ENCODE assay signal across 8 cellular contexts in genomic region chr1:32241011-32241763, GRCh38. TPM values are rescaled to one million over a fixed set of nuclear protein-coding genes. Genes with fewer than 3 reads are reported as not detected.
A peak's percentile ranks its signal among the peaks of the same experiment; 100 is the strongest.
DNase-seq lines count a peak whose midpoint lies in the region; ATAC-seq and TF ChIP-seq lines count a peak whose summit lies in the region.

No MANE protein-coding gene starts in this region.

- peak; percentile 34 for DNase-seq in activated T-cell treated with anti-CD3 and anti-CD28 coated beads for 1 hour (ENCODE audit: low read depth)
- DNase-seq in activated T-cell treated with anti-CD3 and anti-CD28 coated beads for 4 hours, result no peak
- peak; percentile 67 for DNase-seq in WTC11 (ENCODE audit: low spot score)
- DNase-seq in epithelial cell of proximal tubule (ENCODE audit: low read depth), result no peak
- peak; percentile 43 for DNase-seq in midbrain (lab: John Stamatoyannopoulos, UW)

- H4K20me1 ChIP-seq in KMS-11 (ENCODE audit: insufficient read depth), result no peaks in the 10 kb centered on the region

- H3K79me2 ChIP-seq in KMS-11 (ENCODE audit: insufficient read depth, low read depth), result no peaks in the 10 kb centered on the region

- peaks cover under 1% of the 10 kb centered on the region; the same call in 1 of the 2 replicates for H3K36me3 Mint-ChIP-seq in WTC11

- peak overlapping the region; percentile 78 for H3K27ac Mint-ChIP-seq in WTC11

- no peaks in the 10 kb centered on the region for H3K4me1 ChIP-seq in KMS-11 (ENCODE audit: low read depth, poor library complexity, severe bottlenecking)

- H3K36me3 ChIP-seq in KMS-11 (ENCODE audit: insufficient read depth), result no peaks in the 10 kb centered on the region

- no peak overlapping the region for H3K4me3 ChIP-seq in KMS-11 (IDR thresholded peaks at IDR 0.05; ENCODE audit: insufficient read depth, low read depth, low read length)
- peak overlapping the region; percentile 61 for H3K4me3 ChIP-seq in epithelial cell of proximal tubule (ENCODE audit: low read depth, low read length)

- POLR2A ChIA-PET in WTC11 (lab: Charles Lee), result interaction anchor here (0.6 to 3.2 kb wide), 16 partner anchors 8 to 168 kb away, joined by 3 to 30 read pairs (median 6); partner anchors contain the start of genes BSDC1, CCDC28B, HDAC1 and IQCC

- peak; percentile 10 for ATAC-seq in WTC11
- ATAC-seq in GM18520 (IDR thresholded peaks at IDR 0.05; ENCODE audit: unreplicated experiment), result no peak

- H3K27ac ChIP-seq in KMS-11 (no peak overlapping the region), temporal lobe (ENCODE audit: low read depth, low read length) (peak overlapping the region; percentile 40)

- no peaks in the 10 kb centered on the region for H3K27me3 ChIP-seq in KMS-11 (ENCODE audit: insufficient read depth, low read depth)

- H3K9me3 Mint-ChIP-seq in WTC11, result no peaks in the 10 kb centered on the region

- peak overlapping the region; percentile 84 for H3K4me3 Mint-ChIP-seq in WTC11

- H2AFZ ChIP-seq in KMS-11 (ENCODE audit: low read depth), result peak overlapping the region; percentile 38; the same call in 1 of the 2 replicates

- TF ChIP-seq CTCF in KMS-11 (conservative IDR thresholded peaks at IDR 0.05; ENCODE audit: low read depth, low read length) (no peak), WTC11 (IDR thresholded peaks at IDR 0.05) (no peak), epithelial cell of proximal tubule (conservative IDR thresholded peaks at IDR 0.05; ENCODE audit: low read depth, low read length) (no peak)

- H3K4me2 ChIP-seq in KMS-11, result no peak overlapping the region

- CTCF ChIA-PET in WTC11 (lab: Charles Lee), result interaction anchor here (0.6 to 4.9 kb wide), 16 partner anchors 8 to 122 kb away, joined by 3 to 75 read pairs (median 5); partner anchors contain the start of genes CCDC28B, EIF3I, HDAC1 and TMEM234

- H3K9ac ChIP-seq in KMS-11, result no peak overlapping the region

- peaks cover 21% of the 10 kb centered on the region for H3K4me1 Mint-ChIP-seq in WTC11

- H3K27me3 Mint-ChIP-seq in WTC11 (ENCODE audit: low read depth), result peaks cover 3% of the 10 kb centered on the region; the same call in 1 of the 2 replicates

TF ChIP-seq in WTC11, 78 proteins besides CTCF, POLR2A, EP300 and RAD21 (continues in another document):
- TF ChIP-seq GABPB1 (CRISPR knock-in tag; IDR thresholded peaks at IDR 0.05) (peak; percentile 49; the same call in 1 of the 2 replicates), FOXP4 (CRISPR knock-in tag; IDR thresholded peaks at IDR 0.05) (peak; percentile 59; the same call in 1 of the 2 replicates), TEAD1 (CRISPR knock-in tag; IDR thresholded peaks at IDR 0.05) (0 out of 2 replicates have a peak, but pooled peaks have one; percentile 24), E2F5 (CRISPR knock-in tag; IDR thresholded peaks at IDR 0.05) (peak; percentile 42; the same call in 1 of the 2 replicates), PREB (CRISPR knock-in tag; IDR thresholded peaks at IDR 0.05; ENCODE audit: borderline replicate concordance) (no peak), MAX (CRISPR knock-in tag; IDR thresholded peaks at IDR 0.05) (peak; percentile 83), SP1 (CRISPR knock-in tag; conservative IDR thresholded peaks at IDR 0.05) (no peak), MLX (CRISPR knock-in tag; IDR thresholded peaks at IDR 0.05) (no peak), MXD4 (CRISPR knock-in tag; IDR thresholded peaks at IDR 0.05; ENCODE audit: borderline replicate concordance) (no peak)
- TF ChIP-seq, protein P1, sequence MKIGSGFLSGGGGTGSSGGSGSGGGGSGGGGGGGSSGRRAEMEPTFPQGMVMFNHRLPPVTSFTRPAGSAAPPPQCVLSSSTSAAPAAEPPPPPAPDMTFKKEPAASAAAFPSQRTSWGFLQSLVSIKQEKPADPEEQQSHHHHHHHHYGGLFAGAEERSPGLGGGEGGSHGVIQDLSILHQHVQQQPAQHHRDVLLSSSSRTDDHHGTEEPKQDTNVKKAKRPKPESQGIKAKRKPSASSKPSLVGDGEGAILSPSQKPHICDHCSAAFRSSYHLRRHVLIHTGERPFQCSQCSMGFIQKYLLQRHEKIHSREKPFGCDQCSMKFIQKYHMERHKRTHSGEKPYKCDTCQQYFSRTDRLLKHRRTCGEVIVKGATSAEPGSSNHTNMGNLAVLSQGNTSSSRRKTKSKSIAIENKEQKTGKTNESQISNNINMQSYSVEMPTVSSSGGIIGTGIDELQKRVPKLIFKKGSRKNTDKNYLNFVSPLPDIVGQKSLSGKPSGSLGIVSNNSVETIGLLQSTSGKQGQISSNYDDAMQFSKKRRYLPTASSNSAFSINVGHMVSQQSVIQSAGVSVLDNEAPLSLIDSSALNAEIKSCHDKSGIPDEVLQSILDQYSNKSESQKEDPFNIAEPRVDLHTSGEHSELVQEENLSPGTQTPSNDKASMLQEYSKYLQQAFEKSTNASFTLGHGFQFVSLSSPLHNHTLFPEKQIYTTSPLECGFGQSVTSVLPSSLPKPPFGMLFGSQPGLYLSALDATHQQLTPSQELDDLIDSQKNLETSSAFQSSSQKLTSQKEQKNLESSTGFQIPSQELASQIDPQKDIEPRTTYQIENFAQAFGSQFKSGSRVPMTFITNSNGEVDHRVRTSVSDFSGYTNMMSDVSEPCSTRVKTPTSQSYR (CRISPR knock-in tag; IDR thresholded peaks at IDR 0.05), result peak; percentile 67; the same call in 1 of the 2 replicates

RNA-seq across cellular contexts. Expression of gene FAM167B, which starts 5.8 kb away (rescaled TPM):
- total RNA-seq in WTC11 (2021) (5.4 to 7.4 TPM (median 7.1 TPM) in 3 replicates), epithelial cell of proximal tubule (0.35 TPM in 1 of 2 replicates, not detected in the other), temporal lobe (0.74 TPM)

RNA-seq across cellular contexts. Expression of gene LCK, which starts 9.9 kb away (rescaled TPM):
- total RNA-seq in WTC11 (2021) (51.0 to 60.5 TPM (median 57.0 TPM) in 3 replicates), epithelial cell of proximal tubule (8.2 and 10.3 TPM in 2 replicates), temporal lobe (not detected)

RNA-seq across cellular contexts. Expression of gene EIF3I, which starts 19.0 kb away (rescaled TPM):
- total RNA-seq in WTC11 (2021) (237 to 243 TPM (median 241 TPM) in 3 replicates), epithelial cell of proximal tubule (338 and 472 TPM in 2 replicates), temporal lobe (56.1 TPM)

RNA-seq across cellular contexts. Expression of gene TMEM234, which starts 19.0 kb away (rescaled TPM):
- 10.3 to 11.9 TPM (median 11.4 TPM) in 3 replicates for total RNA-seq in WTC11 (2021)
- total RNA-seq in epithelial cell of proximal tubule, result 12.2 and 14.4 TPM in 2 replicates
- 10.6 TPM for total RNA-seq in temporal lobe

RNA-seq across cellular contexts. Expression of gene DCDC2B, which starts 32.3 kb away (rescaled TPM):
- total RNA-seq in WTC11 (2021) (not detected in 3 replicates), epithelial cell of proximal tubule (not detected in 2 replicates), temporal lobe (not detected)

Comparison
In these comparisons a context has a peak if more than half of its experiments do, and no peak if none do; other contexts are left out.
1. DNase-seq: peak in activated T-cell treated with anti-CD3 and anti-CD28 coated beads for 1 hour (single experiment), WTC11 (single experiment) and midbrain (single experiment); none in activated T-cell treated with anti-CD3 and anti-CD28 coated beads for 4 hours (single experiment) and epithelial cell of proximal tubule (single experiment).